8 cellular contexts compared by ENCODE assay signal in the genomic region with DNA sequence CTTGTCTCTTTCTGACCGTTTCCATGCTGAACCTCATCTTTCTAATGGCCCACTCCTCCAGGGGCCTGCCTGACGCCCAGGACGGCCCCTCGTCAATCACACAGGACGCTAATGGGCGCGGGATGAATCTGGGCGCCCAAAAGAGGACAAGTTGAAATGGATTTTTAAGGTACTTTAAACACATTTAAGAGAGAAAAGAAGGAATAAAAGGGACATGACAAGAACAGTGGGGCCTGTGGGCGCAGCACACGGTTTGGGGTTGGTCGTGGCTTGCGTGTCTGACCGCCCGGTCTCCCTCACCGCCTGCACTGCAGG. TPM values are rescaled to one million over a fixed set of nuclear protein-coding genes. Genes with fewer than 3 reads are reported as not detected.
DNase-seq lines count a peak whose midpoint lies in the region; ATAC-seq and TF ChIP-seq lines count a peak whose summit lies in the region.

No MANE protein-coding gene starts in this region.

- H3K4me2 ChIP-seq in BLaER1: peak overlapping the region; percentile 90

- H3K27ac ChIP-seq in BLaER1 (0 out of 2 replicates have a peak overlapping the region, but pooled peaks have one; percentile 21), mesodermal cell (ENCODE audit: low read depth, low read length, severe bottlenecking) (no peak overlapping the region)

- H4K20me1 ChIP-seq in BLaER1: peaks cover 39% of the 10 kb centered on the region

- no peaks in the 10 kb centered on the region for H3K36me3 Mint-ChIP-seq in brain

- H3K9me3 ChIP-seq in BLaER1 (peaks cover 23% of the 10 kb centered on the region), mesodermal cell (ENCODE audit: control insufficient read depth, low read length) (peaks cover 16% of the 10 kb centered on the region)

- H3K36me3 ChIP-seq in BLaER1 (0 out of 2 replicates have a peak, but pooled peaks cover 6% of the 10 kb centered on the region), mesodermal cell (ENCODE audit: control insufficient read depth, insufficient read depth, low read length) (peaks cover 14% of the 10 kb centered on the region)

- ATAC-seq in HG02870 (IDR thresholded peaks at IDR 0.05; ENCODE audit: unreplicated experiment): peak; percentile 25

- H3K4me3 ChIP-seq in BLaER1 (peak overlapping the region; percentile 95), mesodermal cell (ENCODE audit: extremely low read depth, insufficient read depth, low read length, poor library complexity, severe bottlenecking) (peak overlapping the region; percentile 55)

- peaks cover 34% of the 10 kb centered on the region for H3K4me1 Mint-ChIP-seq in brain

- H3K9me3 Mint-ChIP-seq in brain: peaks cover 0 to 7% (median 3%) of the 10 kb centered on the region in 5 experiments

- peaks cover 39% of the 10 kb centered on the region for H3K4me1 ChIP-seq in BLaER1
- peaks cover 7% of the 10 kb centered on the region for H3K4me1 ChIP-seq in mesodermal cell (ENCODE audit: control insufficient read depth, insufficient read depth, low read length, poor library complexity, severe bottlenecking)

- TF ChIP-seq CTCF in brain (conservative IDR thresholded peaks at IDR 0.05): no peak

- DNase-seq in SKM-1 treated with dmso at 0.1 percent for 144 hours (lab: John Stamatoyannopoulos, UW; ENCODE audit: unreplicated experiment): no peak
- DNase-seq in central memory CD4-positive, alpha-beta T cell: no peak
- no peak for DNase-seq in stimulated activated CD4-positive, alpha-beta T cell treated with anti-CD3 and anti-CD28 coated beads, Interleukin-2, amount 100 ng/mL, for 24 hours
- DNase-seq in NCI-H1694 (lab: John Stamatoyannopoulos, UW): no peak

- WGBS in mesodermal cell (ENCODE audit: insufficient coverage in 2 of 2), 2 experiments: 28 to 41% methylated on average over 8 to 12 of the region's 15 CpGs

- no peaks in the 10 kb centered on the region for H3K27me3 ChIP-seq in BLaER1

- H3K4me3 Mint-ChIP-seq in brain: peak overlapping the region; percentile 86 to 91 (median 87)

- H3K27ac Mint-ChIP-seq in brain: peak overlapping the region in 4 of 5 experiments; percentile 38 to 81 (median 54)

- peaks cover 23% of the 10 kb centered on the region for H3K27me3 Mint-ChIP-seq in brain

- peak overlapping the region; percentile 69 for H3K9ac ChIP-seq in BLaER1

RNA-seq across cellular contexts. Expression of gene UBE2F, which starts 0.6 kb away (rescaled TPM):
- polyA plus RNA-seq in brain (ENCODE audit: insufficient read depth, low read depth, low replicate concordance): 33.5 TPM
- 56.2 TPM for polyA plus RNA-seq in mesodermal cell (2013, experiment 1 of 2)
- polyA plus RNA-seq in mesodermal cell (2013, experiment 2 of 2): 61.5 TPM
